16 cellular contexts compared by ENCODE assay signal in genomic region chr7:139080905-139081304, GRCh38. TPM values are rescaled to one million over a fixed set of nuclear protein-coding genes. Genes with fewer than 3 reads are reported as not detected.
DNase-seq lines count a peak whose midpoint lies in the region; ATAC-seq and TF ChIP-seq lines count a peak whose summit lies in the region.
"Had no signal": no experiment of that assay in that cellular context is flagged by ENCODE, and none has a peak within 500 bp of the region (broad histone marks: within the 10 kb centered on the region; RNA-seq: fewer than 3 reads in every experiment).

No MANE protein-coding gene starts in this region.

- H3K36me3 Mint-ChIP-seq in activated CD8-positive, alpha-beta T cell treated with anti-CD3 and anti-CD28 coated beads for 36 hours (ENCODE audit: low read depth), result peaks cover 92% of the 10 kb centered on the region
- H3K36me3 Mint-ChIP-seq in stimulated activated effector memory CD8-positive, alpha-beta T cell treated with anti-CD3 and anti-CD28 coated beads, Interleukin-12 subunit alpha, Interleukin-12 subunit beta, amount 100 ng/mL, for 72 hours, result peaks cover 100% of the 10 kb centered on the region

- no peaks in the 10 kb centered on the region for H3K27me3 Mint-ChIP-seq in activated CD8-positive, alpha-beta T cell treated with anti-CD3 and anti-CD28 coated beads for 36 hours

- peaks cover 79% of the 10 kb centered on the region for H3K4me1 Mint-ChIP-seq in activated CD8-positive, alpha-beta T cell treated with anti-CD3 and anti-CD28 coated beads for 36 hours (ENCODE audit: low read depth)
- peaks cover 61% of the 10 kb centered on the region for H3K4me1 Mint-ChIP-seq in stimulated activated effector memory CD8-positive, alpha-beta T cell treated with anti-CD3 and anti-CD28 coated beads, Interleukin-12 subunit alpha, Interleukin-12 subunit beta, amount 100 ng/mL, for 72 hours

- no peak for TF ChIP-seq CTCF in heart left ventricle (IDR thresholded peaks at IDR 0.05)
- TF ChIP-seq CTCF in activated CD8-positive, alpha-beta T cell treated with anti-CD3 and anti-CD28 coated beads for 36 hours (IDR thresholded peaks at IDR 0.05), result no peak

- intact Hi-C loops in heart left ventricle (cut with DNase I) (no loop called here), Right ventricle myocardium superior (cut with DNase I) (no loop called here), right cardiac atrium (cut with DNase I) (no loop called here)
- intact Hi-C loops in activated CD8-positive, alpha-beta T cell treated with anti-CD3 and anti-CD28 coated beads for 36 hours (cut with micrococcal nuclease), result no loop called here

- no peaks in the 10 kb centered on the region for H3K27me3 ChIP-seq in heart left ventricle
- no peaks in the 10 kb centered on the region for H3K27me3 ChIP-seq in right cardiac atrium (ENCODE audit: control insufficient read depth, insufficient read depth)
- H3K27me3 ChIP-seq: foreskin keratinocyte, Peyer's patch had no signal

- DNase-seq in heart left ventricle (peak in 2 of 5 donors; percentile 25 to 31), Right ventricle myocardium superior (no peak), right cardiac atrium (no peak), GM19238 (ENCODE audit: insufficient read length, low spot score) (no peak)
- no peak for DNase-seq in activated CD8-positive, alpha-beta T cell treated with anti-CD3 and anti-CD28 coated beads for 36 hours
- DNase-seq in stimulated activated effector memory CD8-positive, alpha-beta T cell treated with anti-CD3 and anti-CD28 coated beads, Interleukin-12 subunit alpha, Interleukin-12 subunit beta, amount 100 ng/mL, for 72 hours (ENCODE audit: low spot score in 2 of 2), result no peak
- DNase-seq: aorta, foreskin keratinocyte, GOT3, NCI-H1417 treated with DMSO at 0.1 percent for 48 hours, Peyer's patch, WERI-Rb-1 had no signal

- ATAC-seq in heart left ventricle, result peak; percentile 37 to 88 (median 60)
- no peak for ATAC-seq in Right ventricle myocardium superior (ENCODE audit: poor library complexity)
- no peak for ATAC-seq in activated CD8-positive, alpha-beta T cell treated with anti-CD3 and anti-CD28 coated beads for 36 hours
- ATAC-seq in right cardiac atrium, result peak; percentile 61 to 86
- ATAC-seq in stimulated activated effector memory CD8-positive, alpha-beta T cell treated with anti-CD3 and anti-CD28 coated beads, Interleukin-12 subunit alpha, Interleukin-12 subunit beta, amount 100 ng/mL, for 72 hours, result no peak
- no peak for ATAC-seq in HG03469 (IDR thresholded peaks at IDR 0.05; ENCODE audit: unreplicated experiment)
- no peak for ATAC-seq in HG03520 (IDR thresholded peaks at IDR 0.05; ENCODE audit: unreplicated experiment)
- ATAC-seq: foreskin keratinocyte had no signal

- H3K9me3 ChIP-seq in heart left ventricle (no peaks in the 10 kb centered on the region), right cardiac atrium (ENCODE audit: control insufficient read depth, low read length) (no peaks in the 10 kb centered on the region)
- H3K9me3 ChIP-seq: Peyer's patch had no signal

- 49 to 65% (median 64%) methylated on average over 8 of the region's 8 CpGs for WGBS in heart left ventricle, 4 donors
- 62% methylated on average over 8 of the region's 8 CpGs for WGBS in right cardiac atrium

- peak overlapping the region in 5 of 12 donors; percentile 8 to 50 (median 34) for H3K27ac ChIP-seq in heart left ventricle
- peak overlapping the region; percentile 16 for H3K27ac ChIP-seq in right cardiac atrium (ENCODE audit: low read length)
- H3K27ac ChIP-seq: foreskin keratinocyte, Peyer's patch, WERI-Rb-1 had no signal

- no peak overlapping the region for H3K4me3 ChIP-seq in heart left ventricle
- H3K4me3 ChIP-seq in right cardiac atrium (ENCODE audit: low read length), result no peak overlapping the region
- H3K4me3 ChIP-seq: lung, Peyer's patch had no signal

- no peak for TF ChIP-seq POLR2A in heart left ventricle (IDR thresholded peaks at IDR 0.05)

- peaks cover 0 to 100% (median 94%) of the 10 kb centered on the region in 9 donors for H3K36me3 ChIP-seq in heart left ventricle

- peak overlapping the region; percentile 10 for H3K4me3 Mint-ChIP-seq in activated CD8-positive, alpha-beta T cell treated with anti-CD3 and anti-CD28 coated beads for 36 hours
- peak overlapping the region; percentile 1 for H3K4me3 Mint-ChIP-seq in stimulated activated effector memory CD8-positive, alpha-beta T cell treated with anti-CD3 and anti-CD28 coated beads, Interleukin-12 subunit alpha, Interleukin-12 subunit beta, amount 100 ng/mL, for 72 hours

- CTCF ChIA-PET in activated CD8-positive, alpha-beta T cell treated with anti-CD3 and anti-CD28 coated beads for 36 hours (lab: Charles Lee), result interaction anchor here (1.3 to 1.8 kb wide), 2 partner anchors 11 to 14 kb away, joined by 4 to 5 read pairs; no protein-coding TSS in a partner anchor

- H3K9me3 Mint-ChIP-seq in activated CD8-positive, alpha-beta T cell treated with anti-CD3 and anti-CD28 coated beads for 36 hours, result no peaks in the 10 kb centered on the region
- H3K9me3 Mint-ChIP-seq in stimulated activated effector memory CD8-positive, alpha-beta T cell treated with anti-CD3 and anti-CD28 coated beads, Interleukin-12 subunit alpha, Interleukin-12 subunit beta, amount 100 ng/mL, for 72 hours, result no peaks in the 10 kb centered on the region

- H3K4me1 ChIP-seq in heart left ventricle (peaks cover 0 to 20% (median 5%) of the 10 kb centered on the region in 12 donors), right cardiac atrium (ENCODE audit: control insufficient read depth, insufficient read depth, low read length) (peaks cover 2% of the 10 kb centered on the region)
- H3K4me1 ChIP-seq: foreskin keratinocyte, Peyer's patch had no signal

- H3K27ac Mint-ChIP-seq in activated CD8-positive, alpha-beta T cell treated with anti-CD3 and anti-CD28 coated beads for 36 hours, result peak overlapping the region; percentile 91
- peak overlapping the region; percentile 75 for H3K27ac Mint-ChIP-seq in stimulated activated effector memory CD8-positive, alpha-beta T cell treated with anti-CD3 and anti-CD28 coated beads, Interleukin-12 subunit alpha, Interleukin-12 subunit beta, amount 100 ng/mL, for 72 hours

- POLR2A ChIA-PET in activated CD8-positive, alpha-beta T cell treated with anti-CD3 and anti-CD28 coated beads for 36 hours (lab: Charles Lee), result interaction anchor here (1.0 to 3.2 kb wide), 3 partner anchors 9 to 17 kb away, joined by 3 to 10 read pairs (median 6); no protein-coding TSS in a partner anchor

RNA-seq across cellular contexts. Expression of gene ZC3HAV1, which starts 28.6 kb away (rescaled TPM):
- total RNA-seq in heart left ventricle, result 10 to 100 TPM in 4 of 9 donors, 1 to 10 TPM in 5; 5.2 to 31.9 (median 8.4) TPM
- polyA plus RNA-seq in heart left ventricle, result 1 to 10 TPM; 2.8 to 3.9 TPM
- total RNA-seq in Right ventricle myocardium superior, result 6.5 TPM
- 100 to 1,000 TPM; 125 to 128 TPM for total RNA-seq in activated CD8-positive, alpha-beta T cell treated with anti-CD3 and anti-CD28 coated beads for 36 hours
- 10 to 100 TPM in 2 of 4 donors, 1 to 10 TPM in 2; 7.6 to 14.1 (median 10.0) TPM for total RNA-seq in right cardiac atrium
- polyA plus RNA-seq in right cardiac atrium, result 4.1 TPM

RNA-seq across cellular contexts. Expression of gene ZC3HAV1L, which starts 45.1 kb away (rescaled TPM):
- total RNA-seq in heart left ventricle (1 to 10 TPM; 1.7 to 6.2 (median 3.7) TPM), Right ventricle myocardium superior (2.9 TPM), right cardiac atrium (1 to 10 TPM; 4.4 to 5.5 (median 5.3) TPM)
- polyA plus RNA-seq in heart left ventricle (under 1 TPM; 0.46 to 0.80 TPM), right cardiac atrium (0.86 TPM)
- total RNA-seq in activated CD8-positive, alpha-beta T cell treated with anti-CD3 and anti-CD28 coated beads for 36 hours, result 10 to 100 TPM; 19.9 TPM
- polyA plus RNA-seq: neural cell had no signal

Comparison
In these comparisons a context has a peak if more than half of its experiments do, and no peak if none do; other contexts are left out.
1. ATAC-seq: peak in heart left ventricle (4 of 4) and right cardiac atrium (2 of 2); none in Right ventricle myocardium superior (single experiment), activated CD8-positive, alpha-beta T cell treated with anti-CD3 and anti-CD28 coated beads for 36 hours (single experiment), stimulated activated effector memory CD8-positive, alpha-beta T cell treated with anti-CD3 and anti-CD28 coated beads, Interleukin-12 subunit alpha, Interleukin-12 subunit beta, amount 100 ng/mL, for 72 hours (single experiment), HG03469 (single experiment) and HG03520 (single experiment).